In the genomic region with DNA sequence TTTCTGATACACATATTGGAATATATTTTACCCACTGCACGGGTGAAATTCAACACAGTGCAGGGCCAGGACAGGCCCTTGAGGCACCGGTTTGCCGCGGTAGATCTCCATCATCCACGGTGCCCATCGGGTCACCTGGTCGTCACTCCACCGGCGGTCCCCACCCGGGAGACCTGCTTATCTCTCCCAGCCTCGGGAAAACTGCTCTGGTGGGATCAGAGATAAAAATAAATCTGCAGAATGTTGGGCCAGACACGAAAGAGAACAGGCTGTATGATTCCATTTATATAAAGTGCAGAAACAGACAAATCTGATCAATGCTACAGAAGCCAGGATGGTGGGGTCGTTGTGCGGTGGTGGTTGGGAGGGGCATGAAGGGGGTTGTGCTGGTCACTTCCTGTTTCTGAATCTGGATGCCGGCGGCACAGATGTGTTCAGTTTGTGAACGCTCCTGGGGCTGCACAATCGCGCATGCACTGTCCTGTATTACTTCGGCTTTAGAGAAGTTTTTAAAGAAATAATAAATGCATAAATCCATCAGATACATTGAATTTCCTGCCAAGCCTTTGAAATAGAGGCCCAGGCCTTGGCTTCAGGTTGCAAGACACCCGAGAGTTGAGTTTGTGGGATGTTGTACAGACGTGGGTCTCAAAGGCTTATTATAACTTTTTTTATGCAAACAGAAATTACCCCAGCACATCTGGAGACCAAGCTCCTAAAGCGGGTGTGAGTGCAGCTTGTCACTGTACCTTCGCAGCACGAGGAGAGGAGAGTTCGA, we compare ENCODE assay signal across 15 cellular contexts. TPM values are rescaled to one million over a fixed set of nuclear protein-coding genes. Genes with fewer than 3 reads are reported as not detected.
DNase-seq lines count a peak whose midpoint lies in the region; ATAC-seq and TF ChIP-seq lines count a peak whose summit lies in the region.
"Had no signal": no experiment of that assay in that cellular context is flagged by ENCODE, and none has a peak within 500 bp of the region (broad histone marks: within the 10 kb centered on the region; RNA-seq: fewer than 3 reads in every experiment).

No MANE protein-coding gene starts in this region.

- H3K4me3 Mint-ChIP-seq in activated CD8-positive, alpha-beta memory T cell treated with anti-CD3 and anti-CD28 coated beads, Interleukin-2, amount 10 ng/mL, durations not matched to agents 7 days and 5 days = no peak overlapping the region
- H3K4me3 Mint-ChIP-seq: activated naive CD8-positive, alpha-beta T cell treated with anti-CD3 and anti-CD28 coated beads, Interleukin-2, amount 10 ng/mL, durations not matched to agents 7 days and 5 days; stimulated activated memory B cell treated with anti-CD40 and anti-IgM and Interleukin-4, amounts not matched to agents 10 μg/mL and 1 μg/mL and 100 μg/mL, for 72 hours had no signal

- H3K36me3 ChIP-seq in ACC112 (ENCODE audit: insufficient read depth, low read length) (no peaks in the 10 kb centered on the region), parathyroid adenoma (ENCODE audit: control insufficient read depth, insufficient read depth, low read length) (no peaks in the 10 kb centered on the region)

- H3K4me3 ChIP-seq in ACC112 (ENCODE audit: low read depth, low read length) (0 out of 2 replicates have a peak overlapping the region, but pooled peaks have one; percentile 39), NB4 (ENCODE audit: low read depth, low read length) (no peak overlapping the region), fibroblast of villous mesenchyme (ENCODE audit: low read depth, low read length) (peak overlapping the region; percentile 29), parathyroid adenoma (ENCODE audit: low read depth, low read length) (no peak overlapping the region)

- no peak overlapping the region for H3K4me2 ChIP-seq in parathyroid adenoma (ENCODE audit: low read length)

- no peaks in the 10 kb centered on the region for H3K9me3 ChIP-seq in parathyroid adenoma (ENCODE audit: control insufficient read depth, low read length)

- no peaks in the 10 kb centered on the region for H3K36me3 Mint-ChIP-seq in activated CD8-positive, alpha-beta memory T cell treated with anti-CD3 and anti-CD28 coated beads, Interleukin-2, amount 10 ng/mL, durations not matched to agents 7 days and 5 days
- H3K36me3 Mint-ChIP-seq: activated naive CD8-positive, alpha-beta T cell treated with anti-CD3 and anti-CD28 coated beads, Interleukin-2, amount 10 ng/mL, durations not matched to agents 7 days and 5 days; stimulated activated memory B cell treated with anti-CD40 and anti-IgM and Interleukin-4, amounts not matched to agents 10 μg/mL and 1 μg/mL and 100 μg/mL, for 72 hours; T-cell had no signal

- H3K27ac ChIP-seq in ACC112 (ENCODE audit: low read depth, low read length) = no peak overlapping the region
- H3K27ac ChIP-seq in parathyroid adenoma = peak overlapping the region; percentile 30

- peak; percentile 36 for DNase-seq in NB4 (ENCODE audit: low read depth)
- no peak for DNase-seq in fibroblast of villous mesenchyme (ENCODE audit: low read depth)
- DNase-seq in midbrain (lab: John Stamatoyannopoulos, UW) = no peak
- no peak for DNase-seq in activated effector memory CD4-positive, alpha-beta T cell treated with anti-CD3 and anti-CD28 coated beads, Interleukin-2, amount 50 U/mL, for 16 hours
- DNase-seq in activated CD8-positive, alpha-beta memory T cell treated with anti-CD3 and anti-CD28 coated beads, Interleukin-2, amount 10 ng/mL, durations not matched to agents 7 days and 5 days = no peak
- DNase-seq: ACHN; activated naive CD8-positive, alpha-beta T cell treated with anti-CD3 and anti-CD28 coated beads, Interleukin-2, amount 10 ng/mL, durations not matched to agents 7 days and 5 days; NCI-H1694; stimulated activated CD4-positive, alpha-beta T cell treated with anti-CD3 and anti-CD28 coated beads, Interleukin-15, amount 100 ng/mL, for 24 hours; T-cell had no signal

- H2AFZ ChIP-seq in ACC112 (ENCODE audit: low read length, unreplicated experiment) (peak overlapping the region; percentile 46), parathyroid adenoma (no peak overlapping the region)

- H3K4me1 ChIP-seq in ACC112 (ENCODE audit: control insufficient read depth, insufficient read depth, low read length, unreplicated experiment) = no peaks in the 10 kb centered on the region
- no peaks in the 10 kb centered on the region for H3K4me1 ChIP-seq in parathyroid adenoma

- TF ChIP-seq POLR2A in NB4 (IDR thresholded peaks at IDR 0.05; ENCODE audit: extremely low read depth, insufficient read length) = no peak

- H3K79me2 ChIP-seq in ACC112 (ENCODE audit: control insufficient read depth, insufficient read depth, low read length, unreplicated experiment) (no peaks in the 10 kb centered on the region), parathyroid adenoma (no peaks in the 10 kb centered on the region)

- TF ChIP-seq CTCF in NB4 (IDR thresholded peaks at IDR 0.05; ENCODE audit: low read depth, low read length) = no peak
- no peak for TF ChIP-seq CTCF in fibroblast of villous mesenchyme (IDR thresholded peaks at IDR 0.05; ENCODE audit: insufficient read depth, low read depth, low read length)
- TF ChIP-seq CTCF in parathyroid adenoma (IDR thresholded peaks at IDR 0.05) = no peak

- no peaks in the 10 kb centered on the region for H3K27me3 ChIP-seq in ACC112 (ENCODE audit: insufficient read depth, low read length)
- H3K27me3 ChIP-seq in parathyroid adenoma (ENCODE audit: control insufficient read depth, insufficient read depth, low read length) = no peaks in the 10 kb centered on the region

- peaks cover 10% of the 10 kb centered on the region for H3K27me3 Mint-ChIP-seq in activated CD8-positive, alpha-beta memory T cell treated with anti-CD3 and anti-CD28 coated beads, Interleukin-2, amount 10 ng/mL, durations not matched to agents 7 days and 5 days
- H3K27me3 Mint-ChIP-seq: activated naive CD8-positive, alpha-beta T cell treated with anti-CD3 and anti-CD28 coated beads, Interleukin-2, amount 10 ng/mL, durations not matched to agents 7 days and 5 days had no signal

- CTCF ChIA-PET in activated CD8-positive, alpha-beta memory T cell treated with anti-CD3 and anti-CD28 coated beads, Interleukin-2, amount 10 ng/mL, durations not matched to agents 7 days and 5 days (lab: Charles Lee) = no interaction called here

- no peak for ATAC-seq in HG03565 (IDR thresholded peaks at IDR 0.05; ENCODE audit: unreplicated experiment)
- no peak for ATAC-seq in activated CD8-positive, alpha-beta memory T cell treated with anti-CD3 and anti-CD28 coated beads, Interleukin-2, amount 10 ng/mL, durations not matched to agents 7 days and 5 days
- ATAC-seq: stimulated activated memory B cell treated with anti-CD40 and anti-IgM and Interleukin-4, amounts not matched to agents 10 μg/mL and 1 μg/mL and 100 μg/mL, for 72 hours; T-cell had no signal

- no peak overlapping the region for H3K27ac Mint-ChIP-seq in activated CD8-positive, alpha-beta memory T cell treated with anti-CD3 and anti-CD28 coated beads, Interleukin-2, amount 10 ng/mL, durations not matched to agents 7 days and 5 days
- H3K27ac Mint-ChIP-seq: activated naive CD8-positive, alpha-beta T cell treated with anti-CD3 and anti-CD28 coated beads, Interleukin-2, amount 10 ng/mL, durations not matched to agents 7 days and 5 days; stimulated activated memory B cell treated with anti-CD40 and anti-IgM and Interleukin-4, amounts not matched to agents 10 μg/mL and 1 μg/mL and 100 μg/mL, for 72 hours; T-cell had no signal

- peaks cover 8% of the 10 kb centered on the region for H3K4me1 Mint-ChIP-seq in activated CD8-positive, alpha-beta memory T cell treated with anti-CD3 and anti-CD28 coated beads, Interleukin-2, amount 10 ng/mL, durations not matched to agents 7 days and 5 days

- H3K9me3 Mint-ChIP-seq in activated CD8-positive, alpha-beta memory T cell treated with anti-CD3 and anti-CD28 coated beads, Interleukin-2, amount 10 ng/mL, durations not matched to agents 7 days and 5 days (ENCODE audit: low read depth) = no peaks in the 10 kb centered on the region
- H3K9me3 Mint-ChIP-seq: activated naive CD8-positive, alpha-beta T cell treated with anti-CD3 and anti-CD28 coated beads, Interleukin-2, amount 10 ng/mL, durations not matched to agents 7 days and 5 days; stimulated activated memory B cell treated with anti-CD40 and anti-IgM and Interleukin-4, amounts not matched to agents 10 μg/mL and 1 μg/mL and 100 μg/mL, for 72 hours; T-cell had no signal

- no peak overlapping the region for H3K9ac ChIP-seq in parathyroid adenoma

RNA-seq across cellular contexts. Expression of a gene that starts 54.3 kb away (rescaled TPM):
- not detected in 2 replicates for total RNA-seq in fibroblast of villous mesenchyme
- total RNA-seq in activated CD8-positive, alpha-beta memory T cell treated with anti-CD3 and anti-CD28 coated beads, Interleukin-2, amount 10 ng/mL, durations not matched to agents 7 days and 5 days = not detected
- total RNA-seq: activated naive CD8-positive, alpha-beta T cell treated with anti-CD3 and anti-CD28 coated beads, Interleukin-2, amount 10 ng/mL, durations not matched to agents 7 days and 5 days; myocyte had no signal

Comparison
In these comparisons a context has a peak if more than half of its experiments do, and no peak if none do; other contexts are left out.
1. H3K4me3 ChIP-seq: peak in ACC112 (single experiment) and fibroblast of villous mesenchyme (single experiment); none in NB4 (single experiment) and parathyroid adenoma (single experiment).